Comparison of ENCODE assay signal across 35 cellular contexts in the genomic region with DNA sequence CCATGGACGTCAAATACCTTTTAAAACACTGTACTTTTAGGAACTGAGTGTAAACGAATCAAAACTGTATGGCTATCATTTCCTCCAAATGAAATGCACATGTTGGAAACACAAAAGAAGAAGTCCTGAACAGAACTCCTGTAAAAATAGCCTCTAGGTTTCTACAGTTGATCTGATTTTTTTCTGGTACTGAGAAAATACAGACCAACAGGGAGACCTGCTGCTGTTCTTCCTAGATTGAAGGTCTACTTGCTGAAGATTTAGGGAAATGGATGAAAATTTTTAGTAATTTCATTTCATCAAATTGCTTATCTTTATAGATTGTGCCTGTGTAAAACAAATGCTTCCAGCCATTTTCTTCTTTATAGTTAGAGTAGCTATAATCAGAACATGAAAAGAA.
"Had no signal": no experiment of that assay in that cellular context is flagged by ENCODE, and none has a peak within 500 bp of the region (broad histone marks: within the 10 kb centered on the region; RNA-seq: fewer than 3 reads in every experiment).

No MANE protein-coding gene starts in this region.

- H3K27me3 Mint-ChIP-seq: activated B cell treated with CpG ODN at 0.5 μM for 24 hours; activated CD8-positive, alpha-beta T cell treated with anti-CD3 and anti-CD28 coated beads for 36 hours; activated naive CD4-positive, alpha-beta T cell treated with anti-CD3 and anti-CD28 coated beads, Interleukin-2, amount 50 U/mL, for 24 hours; activated naive CD8-positive, alpha-beta T cell treated with anti-CD3 and anti-CD28 coated beads, Interleukin-2, amount 50 U/mL, for 24 hours; activated T-helper 17 cell treated with anti-CD3 and anti-CD28 coated beads, Interleukin-2, amount 50 U/mL, for 72 hours; brain; naive B cell; stimulated activated memory B cell treated with anti-CD40 and anti-IgM and Interleukin-4, amounts not matched to agents 10 μg/mL and 1 μg/mL and 100 μg/mL, for 72 hours; stimulated activated naive CD8-positive, alpha-beta T cell treated with anti-CD3 and anti-CD28 coated beads, Interleukin-15, amount 100 ng/mL, for 72 hours had no signal

- FAIRE-seq: keratinocyte, pancreas, small intestine had no signal

- H3K4me1 ChIP-seq: colonic mucosa, gastrocnemius medialis, pancreas, psoas muscle, sigmoid colon, upper lobe of left lung, vagina had no signal

- ATAC-seq: activated CD8-positive, alpha-beta T cell treated with anti-CD3 and anti-CD28 coated beads for 36 hours; activated naive CD8-positive, alpha-beta T cell treated with anti-CD3 and anti-CD28 coated beads, Interleukin-2, amount 50 U/mL, for 24 hours; activated T-cell treated with anti-CD3 and anti-CD28 coated beads, Interleukin-2, amount 50 U/mL, for 4 hours; activated T-helper 17 cell treated with anti-CD3 and anti-CD28 coated beads, Interleukin-2, amount 50 U/mL, for 72 hours; gastrocnemius medialis; left cardiac atrium; left ventricle myocardium superior; pancreas; psoas muscle; stimulated activated memory B cell treated with anti-CD40 and anti-IgM and Interleukin-4, amounts not matched to agents 10 μg/mL and 1 μg/mL and 100 μg/mL, for 72 hours; stimulated activated naive CD8-positive, alpha-beta T cell treated with anti-CD3 and anti-CD28 coated beads, Interleukin-15, amount 100 ng/mL, for 72 hours had no signal

- H3K36me3 ChIP-seq: cardiac muscle cell, colonic mucosa, gastrocnemius medialis, neutrophil, pancreas, sigmoid colon, upper lobe of left lung, vagina had no signal

- H3K4me3 ChIP-seq: cardiac muscle cell, colonic mucosa, gastrocnemius medialis, pancreas, psoas muscle, sigmoid colon, upper lobe of left lung, vagina had no signal

- H3K4me1 Mint-ChIP-seq: activated B cell treated with CpG ODN at 0.5 μM for 24 hours; activated naive CD4-positive, alpha-beta T cell treated with anti-CD3 and anti-CD28 coated beads, Interleukin-2, amount 50 U/mL, for 24 hours; activated naive CD8-positive, alpha-beta T cell treated with anti-CD3 and anti-CD28 coated beads, Interleukin-2, amount 50 U/mL, for 24 hours; activated T-helper 17 cell treated with anti-CD3 and anti-CD28 coated beads, Interleukin-2, amount 50 U/mL, for 72 hours; naive B cell; nephron progenitor cell; stimulated activated memory B cell treated with anti-CD40 and anti-IgM and Interleukin-4, amounts not matched to agents 10 μg/mL and 1 μg/mL and 100 μg/mL, for 72 hours; stimulated activated naive CD8-positive, alpha-beta T cell treated with anti-CD3 and anti-CD28 coated beads, Interleukin-15, amount 100 ng/mL, for 72 hours had no signal

- H3K27ac ChIP-seq: cardiac muscle cell, colonic mucosa, gastrocnemius medialis, neutrophil, pancreas, psoas muscle, sigmoid colon, upper lobe of left lung, vagina had no signal

- H3K27me3 ChIP-seq: colonic mucosa, gastrocnemius medialis, neutrophil, pancreas, sigmoid colon, upper lobe of left lung, vagina had no signal

- H3K9me3 Mint-ChIP-seq: activated T-helper 17 cell treated with anti-CD3 and anti-CD28 coated beads, Interleukin-2, amount 50 U/mL, for 72 hours; nephron progenitor cell; stimulated activated memory B cell treated with anti-CD40 and anti-IgM and Interleukin-4, amounts not matched to agents 10 μg/mL and 1 μg/mL and 100 μg/mL, for 72 hours; stimulated activated naive CD8-positive, alpha-beta T cell treated with anti-CD3 and anti-CD28 coated beads, Interleukin-15, amount 100 ng/mL, for 72 hours had no signal

- H3K36me3 Mint-ChIP-seq: activated naive CD4-positive, alpha-beta T cell treated with anti-CD3 and anti-CD28 coated beads, Interleukin-2, amount 50 U/mL, for 24 hours; brain; naive B cell; stimulated activated memory B cell treated with anti-CD40 and anti-IgM and Interleukin-4, amounts not matched to agents 10 μg/mL and 1 μg/mL and 100 μg/mL, for 72 hours had no signal

- H3K27ac Mint-ChIP-seq: activated B cell treated with CpG ODN at 0.5 μM for 24 hours; activated CD8-positive, alpha-beta T cell treated with anti-CD3 and anti-CD28 coated beads for 36 hours; activated naive CD4-positive, alpha-beta T cell treated with anti-CD3 and anti-CD28 coated beads, Interleukin-2, amount 50 U/mL, for 24 hours; activated naive CD8-positive, alpha-beta T cell treated with anti-CD3 and anti-CD28 coated beads, Interleukin-2, amount 50 U/mL, for 24 hours; activated T-helper 17 cell treated with anti-CD3 and anti-CD28 coated beads, Interleukin-2, amount 50 U/mL, for 72 hours; brain; naive B cell; nephron progenitor cell; stimulated activated memory B cell treated with anti-CD40 and anti-IgM and Interleukin-4, amounts not matched to agents 10 μg/mL and 1 μg/mL and 100 μg/mL, for 72 hours; stimulated activated naive CD8-positive, alpha-beta T cell treated with anti-CD3 and anti-CD28 coated beads, Interleukin-15, amount 100 ng/mL, for 72 hours had no signal

- DNase-seq: activated B cell treated with CpG ODN at 0.5 μM for 24 hours; activated CD4-positive, alpha-beta T cell treated with anti-CD3 and anti-CD28 coated beads, Interleukin-2, amount 50 U/mL, for 1 hour; activated CD8-positive, alpha-beta T cell treated with anti-CD3 and anti-CD28 coated beads for 36 hours; activated gamma-delta T cell treated with Interleukin-2 at 50 U/mL for 16 hours; activated naive CD8-positive, alpha-beta T cell treated with anti-CD3 and anti-CD28 coated beads, Interleukin-2, amount 50 U/mL, for 24 hours; activated T-cell treated with anti-CD3 and anti-CD28 coated beads, Interleukin-2, amount 50 U/mL, for 4 hours; anterior cingulate cortex; cerebellar nuclear complex; colonic mucosa; effector memory CD4-positive, alpha-beta T cell; gastrocnemius medialis; glutamatergic neuron; left cardiac atrium; left ventricle myocardium superior; naive B cell; nephron progenitor cell; pancreas; psoas muscle; sigmoid colon; small intestine; stimulated activated CD4-positive, alpha-beta T cell treated with anti-CD3 and anti-CD28 coated beads, Interleukin-1b, Interleukin-23, amount 100 ng/mL, for 48 hours; stimulated activated CD4-positive, alpha-beta T cell treated with anti-CD3 and anti-CD28 coated beads, Interleukin-4, amount 100 ng/mL, for 4 hours; stimulated activated CD8-positive, alpha-beta memory T cell treated with anti-CD3 and anti-CD28 coated beads, Interleukin-4, amount 100 ng/mL, for 48 hours; stimulated activated naive CD8-positive, alpha-beta T cell treated with anti-CD3 and anti-CD28 coated beads, Interleukin-15, amount 100 ng/mL, for 72 hours; substantia nigra; T-helper 2 cell; upper lobe of left lung had no signal

- H3K9me3 ChIP-seq: colonic mucosa, gastrocnemius medialis, neutrophil, pancreas, psoas muscle, sigmoid colon, upper lobe of left lung, vagina had no signal

- H3K4me3 Mint-ChIP-seq: activated B cell treated with CpG ODN at 0.5 μM for 24 hours; activated CD8-positive, alpha-beta T cell treated with anti-CD3 and anti-CD28 coated beads for 36 hours; activated naive CD4-positive, alpha-beta T cell treated with anti-CD3 and anti-CD28 coated beads, Interleukin-2, amount 50 U/mL, for 24 hours; activated naive CD8-positive, alpha-beta T cell treated with anti-CD3 and anti-CD28 coated beads, Interleukin-2, amount 50 U/mL, for 24 hours; activated T-cell treated with anti-CD3 and anti-CD28 coated beads, Interleukin-2, amount 50 U/mL, for 4 hours; activated T-helper 17 cell treated with anti-CD3 and anti-CD28 coated beads, Interleukin-2, amount 50 U/mL, for 72 hours; brain; naive B cell; nephron progenitor cell; stimulated activated memory B cell treated with anti-CD40 and anti-IgM and Interleukin-4, amounts not matched to agents 10 μg/mL and 1 μg/mL and 100 μg/mL, for 72 hours; stimulated activated naive CD8-positive, alpha-beta T cell treated with anti-CD3 and anti-CD28 coated beads, Interleukin-15, amount 100 ng/mL, for 72 hours had no signal
